11 cellular contexts compared by ENCODE assay signal in the genomic region with DNA sequence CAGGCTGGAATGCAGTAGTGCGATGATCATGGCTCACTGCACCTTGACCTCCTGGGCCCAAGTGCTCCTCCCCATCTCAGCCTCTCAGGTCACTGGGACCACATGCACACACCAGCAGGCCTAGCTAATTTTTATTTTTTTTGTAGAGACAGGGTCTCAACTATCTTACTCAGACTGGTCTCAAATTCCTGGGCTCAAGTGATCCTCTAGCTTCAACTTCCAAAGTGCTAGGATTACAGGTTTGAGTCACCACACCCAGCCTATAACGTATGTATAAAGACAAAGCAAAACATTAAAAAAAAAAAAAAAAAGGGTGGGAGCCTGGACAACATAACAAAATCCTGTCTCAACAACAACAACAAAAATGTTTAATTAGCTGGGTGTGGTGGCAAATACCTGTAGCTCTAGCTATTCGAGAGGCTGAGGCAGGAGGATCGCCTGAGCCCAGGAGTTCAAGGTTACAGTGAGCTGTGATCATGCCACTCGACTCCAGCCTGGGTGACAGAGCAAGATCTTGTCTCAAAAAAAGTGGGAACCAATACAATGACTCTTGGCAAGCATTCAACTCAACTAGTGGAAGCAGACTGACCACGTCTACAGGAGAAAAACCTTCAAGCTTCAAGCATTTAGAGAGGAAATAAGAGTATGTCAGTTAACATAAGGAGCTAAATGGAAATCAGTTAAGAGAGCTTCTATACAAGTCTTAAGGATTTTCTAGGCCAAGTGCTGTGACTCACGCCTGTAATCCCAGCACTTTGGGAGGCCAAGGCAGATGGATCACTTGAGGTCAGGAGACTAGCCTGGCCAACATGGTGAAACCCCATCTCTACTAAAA. TPM values are rescaled to one million over a fixed set of nuclear protein-coding genes. Genes with fewer than 3 reads are reported as not detected.
A peak's percentile ranks its signal among the peaks of the same experiment; 100 is the strongest.
DNase-seq lines count a peak whose midpoint lies in the region; ATAC-seq and TF ChIP-seq lines count a peak whose summit lies in the region.
"Had no signal": no experiment of that assay in that cellular context is flagged by ENCODE, and none has a peak within 500 bp of the region (broad histone marks: within the 10 kb centered on the region; RNA-seq: fewer than 3 reads in every experiment).

No MANE protein-coding gene starts in this region.

- H3K27ac Mint-ChIP-seq in CD4-positive, CD25-positive, alpha-beta regulatory T cell: peak overlapping the region in 1 of 3 donors; percentile 66
- H3K27ac Mint-ChIP-seq in activated CD4-positive, alpha-beta memory T cell treated with anti-CD3 and anti-CD28 coated beads, Interleukin-2, amount 10 ng/mL, durations not matched to agents 7 days and 5 days: no peak overlapping the region

- H3K4me1 Mint-ChIP-seq in CD4-positive, CD25-positive, alpha-beta regulatory T cell: peaks cover 23 to 79% (median 56%) of the 10 kb centered on the region in 4 donors
- peaks cover 59% of the 10 kb centered on the region for H3K4me1 Mint-ChIP-seq in activated CD4-positive, alpha-beta memory T cell treated with anti-CD3 and anti-CD28 coated beads, Interleukin-2, amount 10 ng/mL, durations not matched to agents 7 days and 5 days

- H3K9me3 Mint-ChIP-seq in CD4-positive, CD25-positive, alpha-beta regulatory T cell: no peaks in the 10 kb centered on the region
- no peaks in the 10 kb centered on the region for H3K9me3 Mint-ChIP-seq in activated CD4-positive, alpha-beta memory T cell treated with anti-CD3 and anti-CD28 coated beads, Interleukin-2, amount 10 ng/mL, durations not matched to agents 7 days and 5 days

- TF ChIP-seq CTCF in foreskin keratinocyte (conservative IDR thresholded peaks at IDR 0.05): no peak

- H3K36me3 ChIP-seq in CD4-positive, CD25-positive, alpha-beta regulatory T cell (ENCODE audit: control insufficient read depth, insufficient read depth, low read length): peaks cover 3% of the 10 kb centered on the region

- H3K4me3 ChIP-seq in CD4-positive, CD25-positive, alpha-beta regulatory T cell (ENCODE audit: low read depth, low read length): no peak overlapping the region
- H3K4me3 ChIP-seq: skin epidermis, testis had no signal

- H3K4me3 Mint-ChIP-seq in CD4-positive, CD25-positive, alpha-beta regulatory T cell: peak overlapping the region; percentile 68 to 100 (median 92)
- peak overlapping the region; percentile 32 for H3K4me3 Mint-ChIP-seq in activated CD4-positive, alpha-beta memory T cell treated with anti-CD3 and anti-CD28 coated beads, Interleukin-2, amount 10 ng/mL, durations not matched to agents 7 days and 5 days

- peaks cover 7% of the 10 kb centered on the region for H3K27me3 Mint-ChIP-seq in CD4-positive, CD25-positive, alpha-beta regulatory T cell
- H3K27me3 Mint-ChIP-seq in activated CD4-positive, alpha-beta memory T cell treated with anti-CD3 and anti-CD28 coated beads, Interleukin-2, amount 10 ng/mL, durations not matched to agents 7 days and 5 days: no peaks in the 10 kb centered on the region

- H3K27me3 ChIP-seq in CD4-positive, CD25-positive, alpha-beta regulatory T cell (ENCODE audit: control insufficient read depth, insufficient read depth, low read length): no peaks in the 10 kb centered on the region
- H3K27me3 ChIP-seq in foreskin keratinocyte: no peaks in the 10 kb centered on the region
- H3K27me3 ChIP-seq: testis had no signal

- CTCF ChIA-PET in activated CD4-positive, alpha-beta memory T cell treated with anti-CD3 and anti-CD28 coated beads, Interleukin-2, amount 10 ng/mL, durations not matched to agents 7 days and 5 days (lab: Charles Lee): interaction anchor here (0.7 to 2.3 kb wide), 4 partner anchors 51 to 330 kb away, joined by 3 to 8 read pairs (median 3); no protein-coding TSS in a partner anchor

- POLR2A ChIA-PET in activated CD4-positive, alpha-beta memory T cell treated with anti-CD3 and anti-CD28 coated beads, Interleukin-2, amount 10 ng/mL, durations not matched to agents 7 days and 5 days (lab: Charles Lee): interaction anchor here (1.2 to 1.4 kb wide), 3 partner anchors 15 to 136 kb away, joined by 3 to 4 read pairs (median 3); a partner anchor contains a TSS

- H3K4me1 ChIP-seq in CD4-positive, CD25-positive, alpha-beta regulatory T cell (ENCODE audit: control insufficient read depth, insufficient read depth, low read length, poor library complexity, severe bottlenecking): peaks cover 54% of the 10 kb centered on the region
- H3K4me1 ChIP-seq in foreskin keratinocyte: peaks cover 3% of the 10 kb centered on the region

- no peak overlapping the region for H3K27ac ChIP-seq in CD4-positive, CD25-positive, alpha-beta regulatory T cell (ENCODE audit: insufficient read depth, low read length, poor library complexity, severe bottlenecking)
- H3K27ac ChIP-seq in foreskin keratinocyte: no peak overlapping the region
- H3K27ac ChIP-seq: testis had no signal

- no peak for DNase-seq in CD4-positive, CD25-positive, alpha-beta regulatory T cell
- DNase-seq in HS-27A (ENCODE audit: low read depth) (peak; percentile 11), left kidney (ENCODE audit: low read depth, low spot score) (peak; percentile 72), middle frontal gyrus (ENCODE audit: extremely low spot score, low spot score) (no peak), NCI-H446 (lab: John Stamatoyannopoulos, UW) (no peak), foreskin keratinocyte (no peak)
- no peak for DNase-seq in activated CD4-positive, alpha-beta memory T cell treated with anti-CD3 and anti-CD28 coated beads, Interleukin-2, amount 10 ng/mL, durations not matched to agents 7 days and 5 days
- DNase-seq: NCI-H2107, testis had no signal

- ATAC-seq in CD4-positive, CD25-positive, alpha-beta regulatory T cell (ENCODE audit: low read depth in 2 of 2): no peak
- no peak for ATAC-seq in foreskin keratinocyte
- no peak for ATAC-seq in HG03045 (IDR thresholded peaks at IDR 0.05; ENCODE audit: unreplicated experiment)

- H3K9me3 ChIP-seq in CD4-positive, CD25-positive, alpha-beta regulatory T cell (ENCODE audit: control insufficient read depth in 2 of 2, low read length in 2 of 2): no peaks in the 10 kb centered on the region
- H3K9me3 ChIP-seq: testis had no signal

- peaks cover 16% of the 10 kb centered on the region for H3K36me3 Mint-ChIP-seq in CD4-positive, CD25-positive, alpha-beta regulatory T cell
- peaks cover 15% of the 10 kb centered on the region for H3K36me3 Mint-ChIP-seq in activated CD4-positive, alpha-beta memory T cell treated with anti-CD3 and anti-CD28 coated beads, Interleukin-2, amount 10 ng/mL, durations not matched to agents 7 days and 5 days (ENCODE audit: low read depth)

RNA-seq across cellular contexts. Expression of a gene that starts 2.6 kb away (rescaled TPM):
- total RNA-seq in CD4-positive, CD25-positive, alpha-beta regulatory T cell: 52.8 TPM
- 10 to 100 TPM; 27.5 to 45.8 (median 35.3) TPM for polyA plus RNA-seq in CD4-positive, CD25-positive, alpha-beta regulatory T cell
- 10 to 100 TPM; 49.0 to 49.1 TPM for total RNA-seq in activated CD4-positive, alpha-beta memory T cell treated with anti-CD3 and anti-CD28 coated beads, Interleukin-2, amount 10 ng/mL, durations not matched to agents 7 days and 5 days
- total RNA-seq in foreskin keratinocyte: 44.2 and 52.9 TPM in 2 replicates
- polyA plus RNA-seq in foreskin keratinocyte: 39.9 and 50.9 TPM in 2 replicates

RNA-seq across cellular contexts. Expression of a gene that starts 16.2 kb away (rescaled TPM):
- 33.2 TPM for total RNA-seq in CD4-positive, CD25-positive, alpha-beta regulatory T cell
- 10 to 100 TPM; 27.3 to 38.8 (median 34.5) TPM for polyA plus RNA-seq in CD4-positive, CD25-positive, alpha-beta regulatory T cell
- total RNA-seq in activated CD4-positive, alpha-beta memory T cell treated with anti-CD3 and anti-CD28 coated beads, Interleukin-2, amount 10 ng/mL, durations not matched to agents 7 days and 5 days: 10 to 100 TPM; 34.1 to 36.9 TPM
- 39.9 and 45.6 TPM in 2 replicates for total RNA-seq in foreskin keratinocyte
- 48.6 and 51.2 TPM in 2 replicates for polyA plus RNA-seq in foreskin keratinocyte

RNA-seq across cellular contexts. Expression of a gene that starts 16.4 kb away (rescaled TPM):
- 85.5 TPM for total RNA-seq in CD4-positive, CD25-positive, alpha-beta regulatory T cell
- 100 to 1,000 TPM; 224 to 262 (median 243) TPM for polyA plus RNA-seq in CD4-positive, CD25-positive, alpha-beta regulatory T cell
- 100 to 1,000 TPM; 116 to 123 TPM for total RNA-seq in activated CD4-positive, alpha-beta memory T cell treated with anti-CD3 and anti-CD28 coated beads, Interleukin-2, amount 10 ng/mL, durations not matched to agents 7 days and 5 days
- total RNA-seq in foreskin keratinocyte: 110 and 111 TPM in 2 replicates
- 129 and 132 TPM in 2 replicates for polyA plus RNA-seq in foreskin keratinocyte

RNA-seq across cellular contexts. Expression of a gene that starts 26.6 kb away (rescaled TPM):
- total RNA-seq in CD4-positive, CD25-positive, alpha-beta regulatory T cell: 20.9 TPM
- polyA plus RNA-seq in CD4-positive, CD25-positive, alpha-beta regulatory T cell: 1 to 10 TPM; 1.4 to 4.9 (median 3.5) TPM
- total RNA-seq in activated CD4-positive, alpha-beta memory T cell treated with anti-CD3 and anti-CD28 coated beads, Interleukin-2, amount 10 ng/mL, durations not matched to agents 7 days and 5 days: 10 to 100 TPM; 15.6 to 16.7 TPM
- total RNA-seq in foreskin keratinocyte: 10.2 and 12.9 TPM in 2 replicates
- 13.9 and 14.8 TPM in 2 replicates for polyA plus RNA-seq in foreskin keratinocyte

RNA-seq across cellular contexts. Expression of a gene that starts 31.1 kb away (rescaled TPM):
- 56.7 TPM for total RNA-seq in CD4-positive, CD25-positive, alpha-beta regulatory T cell
- polyA plus RNA-seq in CD4-positive, CD25-positive, alpha-beta regulatory T cell: 100 to 1,000 TPM; 124 to 166 (median 133) TPM
- total RNA-seq in activated CD4-positive, alpha-beta memory T cell treated with anti-CD3 and anti-CD28 coated beads, Interleukin-2, amount 10 ng/mL, durations not matched to agents 7 days and 5 days: 10 to 100 TPM; 83.3 to 83.9 TPM
- 76.9 and 78.6 TPM in 2 replicates for total RNA-seq in foreskin keratinocyte
- polyA plus RNA-seq in foreskin keratinocyte: 91.3 and 93.6 TPM in 2 replicates

Comparison
In these comparisons a context has a peak if more than half of its experiments do, and no peak if none do; other contexts are left out.
1. DNase-seq: peak in HS-27A (single experiment) and left kidney (single experiment); none in CD4-positive, CD25-positive, alpha-beta regulatory T cell (0 of 3), activated CD4-positive, alpha-beta memory T cell treated with anti-CD3 and anti-CD28 coated beads, Interleukin-2, amount 10 ng/mL, durations not matched to agents 7 days and 5 days (single experiment), middle frontal gyrus (single experiment), NCI-H446 (0 of 2) and foreskin keratinocyte (0 of 2).